In the genomic region with DNA sequence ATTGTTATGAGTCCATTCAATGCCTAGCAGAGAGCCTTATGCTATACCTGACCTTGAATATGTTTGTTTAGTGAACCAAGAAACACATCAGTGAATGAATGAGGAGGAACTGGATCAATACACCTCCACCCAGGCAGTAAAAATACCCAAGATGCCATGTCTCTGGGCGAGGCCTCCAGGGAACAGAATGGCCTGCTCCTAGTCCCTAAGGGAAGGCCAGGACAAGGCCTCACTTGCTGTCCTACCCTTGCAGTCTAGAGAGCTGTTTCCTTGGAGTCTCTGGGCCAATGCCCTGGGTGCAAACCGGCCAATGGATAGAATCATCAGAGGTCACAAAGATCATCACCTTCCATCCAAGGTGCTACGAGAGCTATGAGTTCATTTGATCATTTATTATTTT, we compare ENCODE assay signal across 1 cellular context.
TF ChIP-seq lines count a peak whose summit lies in the region.

No MANE protein-coding gene starts in this region.

TF ChIP-seq in IMR-90, 13 proteins besides CTCF, POLR2A, EP300 and RAD21 (continued from another document):
- TF ChIP-seq RCOR1 (IDR thresholded peaks at IDR 0.05; ENCODE audit: insufficient replicate concordance, low read length) = no peak
- TF ChIP-seq SMC3 (IDR thresholded peaks at IDR 0.05; ENCODE audit: low read depth, low read length) = no peak
- no peak for TF ChIP-seq BHLHE40 (IDR thresholded peaks at IDR 0.05; ENCODE audit: low read depth, low read length)
- TF ChIP-seq MAFK (IDR thresholded peaks at IDR 0.05; ENCODE audit: low read depth, low read length) = no peak
- no peak for TF ChIP-seq CHD1 (IDR thresholded peaks at IDR 0.05; ENCODE audit: low read depth, low read length)
- TF ChIP-seq, protein P1, sequence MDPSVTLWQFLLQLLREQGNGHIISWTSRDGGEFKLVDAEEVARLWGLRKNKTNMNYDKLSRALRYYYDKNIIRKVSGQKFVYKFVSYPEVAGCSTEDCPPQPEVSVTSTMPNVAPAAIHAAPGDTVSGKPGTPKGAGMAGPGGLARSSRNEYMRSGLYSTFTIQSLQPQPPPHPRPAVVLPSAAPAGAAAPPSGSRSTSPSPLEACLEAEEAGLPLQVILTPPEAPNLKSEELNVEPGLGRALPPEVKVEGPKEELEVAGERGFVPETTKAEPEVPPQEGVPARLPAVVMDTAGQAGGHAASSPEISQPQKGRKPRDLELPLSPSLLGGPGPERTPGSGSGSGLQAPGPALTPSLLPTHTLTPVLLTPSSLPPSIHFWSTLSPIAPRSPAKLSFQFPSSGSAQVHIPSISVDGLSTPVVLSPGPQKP (IDR thresholded peaks at IDR 0.05; ENCODE audit: borderline replicate concordance, low read depth, low read length) = no peak
- TF ChIP-seq MAZ (IDR thresholded peaks at IDR 0.05; ENCODE audit: borderline replicate concordance, low read depth, low read length) = no peak
- TF ChIP-seq, protein P2, sequence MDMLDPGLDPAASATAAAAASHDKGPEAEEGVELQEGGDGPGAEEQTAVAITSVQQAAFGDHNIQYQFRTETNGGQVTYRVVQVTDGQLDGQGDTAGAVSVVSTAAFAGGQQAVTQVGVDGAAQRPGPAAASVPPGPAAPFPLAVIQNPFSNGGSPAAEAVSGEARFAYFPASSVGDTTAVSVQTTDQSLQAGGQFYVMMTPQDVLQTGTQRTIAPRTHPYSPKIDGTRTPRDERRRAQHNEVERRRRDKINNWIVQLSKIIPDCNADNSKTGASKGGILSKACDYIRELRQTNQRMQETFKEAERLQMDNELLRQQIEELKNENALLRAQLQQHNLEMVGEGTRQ (IDR thresholded peaks at IDR 0.05; ENCODE audit: low read depth, low read length) = no peak
